ENCODE assay signal across 9 cellular contexts in the genomic region with DNA sequence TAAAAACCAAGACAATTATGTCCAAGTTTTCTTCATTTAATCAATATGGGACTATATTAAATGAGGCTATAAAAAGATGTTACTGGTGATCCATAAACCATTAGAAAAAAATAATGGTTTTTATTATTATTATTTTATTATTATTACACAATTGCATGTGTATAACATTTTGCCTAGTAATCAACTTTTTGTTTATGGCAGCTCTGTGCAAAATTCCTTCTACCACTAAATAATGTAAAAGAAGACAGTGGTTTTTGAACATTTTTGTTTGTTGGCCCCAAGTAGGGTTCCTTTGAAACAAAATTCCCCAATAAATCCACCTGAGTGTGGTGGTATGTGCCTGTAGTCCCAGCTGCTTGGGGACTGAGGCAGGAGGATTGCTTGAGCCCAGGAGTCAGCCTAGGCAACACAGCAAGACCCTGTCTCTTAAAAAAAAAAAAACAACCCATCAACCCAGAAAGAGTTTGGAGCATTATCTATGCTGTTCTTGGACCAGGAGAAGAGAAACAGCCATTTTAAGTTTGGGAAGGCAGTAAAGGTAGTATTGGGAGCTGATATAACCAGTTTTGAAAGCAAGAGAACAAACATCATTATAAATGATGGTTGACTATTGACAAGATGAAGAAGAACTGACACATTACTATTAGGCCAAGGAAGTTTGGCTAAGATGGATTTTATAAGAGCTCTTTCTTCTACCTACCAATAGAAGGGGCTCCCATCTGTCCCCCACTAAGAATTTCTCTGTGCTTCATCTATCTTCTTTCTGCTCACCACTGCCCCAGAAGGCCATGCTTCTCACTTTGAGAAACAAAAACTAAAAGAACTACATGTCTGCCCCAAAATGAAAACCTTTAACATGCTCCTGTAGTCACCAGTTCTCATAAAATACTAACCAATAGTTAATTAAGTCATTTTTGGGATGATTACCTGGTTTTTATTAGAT. TPM values are rescaled to one million over a fixed set of nuclear protein-coding genes. Genes with fewer than 3 reads are reported as not detected.
DNase-seq lines count a peak whose midpoint lies in the region; ATAC-seq and TF ChIP-seq lines count a peak whose summit lies in the region.
"Had no signal": no experiment of that assay in that cellular context is flagged by ENCODE, and none has a peak within 500 bp of the region (broad histone marks: within the 10 kb centered on the region; RNA-seq: fewer than 3 reads in every experiment).

No MANE protein-coding gene starts in this region.

- no peak overlapping the region for H3K4ac ChIP-seq in H9 (ENCODE audit: low read depth, low read length)

- H3K27ac ChIP-seq in thymus (ENCODE audit: low read depth) (no peak overlapping the region), H9 (ENCODE audit: insufficient read length, low read depth, low read length) (no peak overlapping the region)
- H3K27ac ChIP-seq: C4-2B had no signal

- H4K8ac ChIP-seq in H9 (replicated peaks; ENCODE audit: insufficient read length, low read depth, low read length) = no peak overlapping the region

- H3K4me2 ChIP-seq in H9 (ENCODE audit: insufficient read depth, insufficient read length, low read length) = no peak overlapping the region

- H3K79me1 ChIP-seq in H9 (ENCODE audit: insufficient read depth, low read depth, low read length, poor library complexity, severe bottlenecking) = no peaks in the 10 kb centered on the region

- H4K5ac ChIP-seq in H9 (ENCODE audit: insufficient read length, low read depth, low read length) = no peak overlapping the region

- H3K9ac ChIP-seq in H9 (ENCODE audit: extremely low read depth, insufficient read length, low read length) = no peak overlapping the region

- H3K14ac ChIP-seq in H9 (ENCODE audit: insufficient read depth, low read length) = no peak overlapping the region

- H2AFZ ChIP-seq in H9 (ENCODE audit: low read length) = no peak overlapping the region

- TF ChIP-seq CTCF in astrocyte of the spinal cord (IDR thresholded peaks at IDR 0.05; ENCODE audit: low read depth, low read length) (no peak), H9 (conservative IDR thresholded peaks at IDR 0.05) (no peak)

- no peak overlapping the region for H3K18ac ChIP-seq in H9 (ENCODE audit: insufficient read length, low read depth, low read length)

- no peak overlapping the region for H4K91ac ChIP-seq in H9 (ENCODE audit: insufficient read length, low read depth, low read length)

- no peaks in the 10 kb centered on the region for H3K36me3 ChIP-seq in thymus (ENCODE audit: control insufficient read depth, insufficient read depth)

- peak overlapping the region; percentile 82 for H3K27ac Mint-ChIP-seq in activated naive CD4-positive, alpha-beta T cell treated with anti-CD3 and anti-CD28 coated beads, Interleukin-2, amount 50 U/mL, for 24 hours
- H3K27ac Mint-ChIP-seq in H9 = no peak overlapping the region

- no peak overlapping the region for H3K56ac ChIP-seq in H9 (ENCODE audit: insufficient read length, low read depth, low read length)

- no peaks in the 10 kb centered on the region for H3K27me3 ChIP-seq in thymus (ENCODE audit: control insufficient read depth, insufficient read depth)
- no peaks in the 10 kb centered on the region for H3K27me3 ChIP-seq in H9 (ENCODE audit: insufficient read depth, low read length)

- H3K4me3 ChIP-seq in astrocyte of the spinal cord (ENCODE audit: low read depth, low read length) (peak overlapping the region; percentile 4), thymus (ENCODE audit: low read length) (peak overlapping the region; percentile 42)

- H3T11ph ChIP-seq in H9 (ENCODE audit: low read length) = no peak overlapping the region

- H2BK15ac ChIP-seq in H9 (ENCODE audit: low read depth, low read length) = no peak overlapping the region

- no peak for DNase-seq in activated naive CD4-positive, alpha-beta T cell treated with anti-CD3 and anti-CD28 coated beads, Interleukin-2, amount 50 U/mL, for 16 hours
- DNase-seq in KBM-7 (peak; percentile 40), astrocyte of the spinal cord (ENCODE audit: low read depth, low spot score) (no peak), SKM-1 treated with dmso at 0.1 percent for 144 hours (lab: John Stamatoyannopoulos, UW; ENCODE audit: unreplicated experiment) (no peak), H9 (no peak)

- no peak overlapping the region for H2BK5ac ChIP-seq in H9 (ENCODE audit: insufficient read length, low read length)

- H3K9me3 ChIP-seq in thymus (ENCODE audit: control insufficient read depth) (no peaks in the 10 kb centered on the region), H9 (ENCODE audit: control insufficient read depth, low read depth, low read length) (no peaks in the 10 kb centered on the region)

- no peak overlapping the region for H2BK120ac ChIP-seq in H9 (ENCODE audit: low read depth, low read length, poor library complexity, severe bottlenecking)

- H4K20me1 ChIP-seq in H9 (ENCODE audit: control insufficient read depth, insufficient read depth, insufficient read length) = no peaks in the 10 kb centered on the region

- H3K36me3 Mint-ChIP-seq in activated naive CD4-positive, alpha-beta T cell treated with anti-CD3 and anti-CD28 coated beads, Interleukin-2, amount 50 U/mL, for 24 hours = peaks cover 5% of the 10 kb centered on the region
- no peaks in the 10 kb centered on the region for H3K36me3 Mint-ChIP-seq in H9 (ENCODE audit: insufficient read depth in 1 of 3, low read depth in 3 of 3)

- H3K27me3 Mint-ChIP-seq in activated naive CD4-positive, alpha-beta T cell treated with anti-CD3 and anti-CD28 coated beads, Interleukin-2, amount 50 U/mL, for 24 hours = no peaks in the 10 kb centered on the region
- no peaks in the 10 kb centered on the region for H3K27me3 Mint-ChIP-seq in H9 (ENCODE audit: low read depth)

- H2BK12ac ChIP-seq in H9 (ENCODE audit: insufficient read length, low read depth, low read length) = no peak overlapping the region

- H2AK5ac ChIP-seq in H9 (ENCODE audit: insufficient read length, low read length) = no peak overlapping the region

- H3K4me1 ChIP-seq in thymus (ENCODE audit: control insufficient read depth, insufficient read depth, low read length) (peaks cover 4% of the 10 kb centered on the region), H9 (ENCODE audit: insufficient read depth, low read length) (no peaks in the 10 kb centered on the region)

- no peaks in the 10 kb centered on the region for H3K9me3 Mint-ChIP-seq in activated naive CD4-positive, alpha-beta T cell treated with anti-CD3 and anti-CD28 coated beads, Interleukin-2, amount 50 U/mL, for 24 hours
- no peaks in the 10 kb centered on the region for H3K9me3 Mint-ChIP-seq in H9

- no peak for ATAC-seq in GM19467 (IDR thresholded peaks at IDR 0.05; ENCODE audit: unreplicated experiment)

- H3K23me2 ChIP-seq in H9 (ENCODE audit: insufficient read length, low read depth, low read length, poor library complexity, severe bottlenecking) = no peaks in the 10 kb centered on the region

- no peaks in the 10 kb centered on the region for H3K79me2 ChIP-seq in H9 (ENCODE audit: insufficient read depth, low read length)

- in situ Hi-C loops in KBM-7 (cut with MboI; ENCODE audit: low pct_unique_long_range_greater_than_20kb, low sequenced_read_pairs) (no loop called here), astrocyte of the spinal cord (cut with HindIII; ENCODE audit: low sequenced_read_pairs) (no loop called here)

- H2BK20ac ChIP-seq in H9 (ENCODE audit: low read depth, low read length, poor library complexity, severe bottlenecking) = no peak overlapping the region

- peaks cover 58% of the 10 kb centered on the region for H3K4me1 Mint-ChIP-seq in activated naive CD4-positive, alpha-beta T cell treated with anti-CD3 and anti-CD28 coated beads, Interleukin-2, amount 50 U/mL, for 24 hours
- H3K4me1 Mint-ChIP-seq in H9 = no peaks in the 10 kb centered on the region

- H3K23ac ChIP-seq in H9 (ENCODE audit: insufficient read length, low read depth, low read length) = no peak overlapping the region

- peak overlapping the region; percentile 83 for H3K4me3 Mint-ChIP-seq in activated naive CD4-positive, alpha-beta T cell treated with anti-CD3 and anti-CD28 coated beads, Interleukin-2, amount 50 U/mL, for 24 hours
- H3K4me3 Mint-ChIP-seq in H9 = no peak overlapping the region

RNA-seq across cellular contexts. Expression of a gene that starts 2.2 kb away (rescaled TPM):
- 23.7 TPM for polyA plus RNA-seq in thymus
- total RNA-seq in H9 (2021) = not detected in 2 replicates

RNA-seq across cellular contexts. Expression of a gene that starts 32.0 kb away (rescaled TPM):
- 9.9 TPM for polyA plus RNA-seq in thymus
- total RNA-seq in H9 (2021) = 16.0 and 16.8 TPM in 2 replicates
